In the genomic region with DNA sequence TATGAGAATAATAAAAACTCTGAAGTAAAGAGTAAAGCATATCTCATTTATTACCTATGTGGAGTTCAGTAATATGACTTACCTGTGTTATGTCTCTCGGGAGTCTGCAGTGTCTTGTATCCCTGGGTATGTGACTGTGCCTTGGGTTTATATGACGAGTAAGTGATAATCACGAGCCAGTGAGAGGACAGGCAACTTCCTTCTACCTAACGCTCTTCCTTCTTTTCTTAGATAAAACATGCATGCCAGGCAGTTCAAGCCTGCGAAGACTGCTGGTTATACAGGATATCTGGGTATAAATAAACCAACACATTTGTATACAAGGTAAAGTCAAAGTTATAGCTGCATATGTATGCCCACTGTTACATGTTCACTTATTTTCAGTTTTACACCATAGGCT, we compare ENCODE assay signal across 22 cellular contexts. TPM values are rescaled to one million over a fixed set of nuclear protein-coding genes. Genes with fewer than 3 reads are reported as not detected.
DNase-seq lines count a peak whose midpoint lies in the region; ATAC-seq and TF ChIP-seq lines count a peak whose summit lies in the region.
"Had no signal": no experiment of that assay in that cellular context is flagged by ENCODE, and none has a peak within 500 bp of the region (broad histone marks: within the 10 kb centered on the region; RNA-seq: fewer than 3 reads in every experiment).

A gene (minus strand): TSS at position 124 of the 400 bp plus-strand sequence. CDS start 8,207 bp downstream, outside the sequence.

- H3F3A ChIP-seq in Loucy (ENCODE audit: low read depth), result peaks cover 15% of the 10 kb centered on the region
- no peaks in the 10 kb centered on the region for H3F3A ChIP-seq in smooth muscle cell (ENCODE audit: low read depth)

- H2AFZ ChIP-seq in Loucy (ENCODE audit: low read length) (peak within 1 kb of the TSS; percentile 72), smooth muscle cell (ENCODE audit: low read depth) (peak within 1 kb of the TSS; percentile 36)

- 45% methylated on average over 5 of the region's 5 CpGs for WGBS in smooth muscle cell (ENCODE audit: low lambda C conversion rate)

- no peaks in the 10 kb centered on the region for H3K9me3 Mint-ChIP-seq in T-helper 2 cell treated with Interferon-gamma antibody and Interleukin-4, amounts not matched to agents 5 μg/mL and 100 μg/mL, for 36 hours
- H3K9me3 Mint-ChIP-seq: HFFc6 had no signal

- H3K79me2 ChIP-seq in Loucy (ENCODE audit: insufficient read depth, low read length) (peaks cover 9% of the 10 kb centered on the region), smooth muscle cell (ENCODE audit: low read depth) (no peaks in the 10 kb centered on the region)

- H3K4me3 ChIP-seq in Loucy (ENCODE audit: low read length, poor library complexity, severe bottlenecking), result peak within 1 kb of the TSS; percentile 65
- no peak within 1 kb of the TSS for H3K4me3 ChIP-seq in smooth muscle cell
- H3K4me3 ChIP-seq: suprapubic skin had no signal

- no peak within 1 kb of the TSS for H3K27ac ChIP-seq in smooth muscle cell (ENCODE audit: low read depth)
- H3K27ac ChIP-seq: suprapubic skin had no signal

- no peaks in the 10 kb centered on the region for H4K20me1 ChIP-seq in Loucy (ENCODE audit: insufficient read depth, low read length, poor library complexity, severe bottlenecking)
- H4K20me1 ChIP-seq in smooth muscle cell (ENCODE audit: low read depth), result no peaks in the 10 kb centered on the region

- H3K27me3 Mint-ChIP-seq in T-helper 2 cell treated with Interferon-gamma antibody and Interleukin-4, amounts not matched to agents 5 μg/mL and 100 μg/mL, for 36 hours (ENCODE audit: low read depth), result no peaks in the 10 kb centered on the region

- H3K4me3 Mint-ChIP-seq in T-helper 2 cell treated with Interferon-gamma antibody and Interleukin-4, amounts not matched to agents 5 μg/mL and 100 μg/mL, for 36 hours, result peak within 1 kb of the TSS; percentile 70
- H3K4me3 Mint-ChIP-seq: HFFc6 had no signal

- H3K4me2 ChIP-seq in Loucy (ENCODE audit: low read depth, low read length, poor library complexity, severe bottlenecking), result peak within 1 kb of the TSS; percentile 68
- H3K4me2 ChIP-seq in smooth muscle cell, result peak within 1 kb of the TSS; percentile 28

- H3K36me3 Mint-ChIP-seq in T-helper 2 cell treated with Interferon-gamma antibody and Interleukin-4, amounts not matched to agents 5 μg/mL and 100 μg/mL, for 36 hours (ENCODE audit: low read depth), result peaks cover 4% of the 10 kb centered on the region

- H3K4me1 ChIP-seq in Loucy (ENCODE audit: insufficient read depth, low read length, poor library complexity, severe bottlenecking), result peaks cover 78% of the 10 kb centered on the region
- H3K4me1 ChIP-seq in smooth muscle cell (ENCODE audit: low read depth), result no peaks in the 10 kb centered on the region
- H3K4me1 ChIP-seq: suprapubic skin had no signal

- H3K27me3 ChIP-seq in Loucy (ENCODE audit: insufficient read depth, low read length, poor library complexity, severe bottlenecking), result no peaks in the 10 kb centered on the region
- no peaks in the 10 kb centered on the region for H3K27me3 ChIP-seq in smooth muscle cell (ENCODE audit: low read depth)
- H3K27me3 ChIP-seq: suprapubic skin had no signal

- H3K9me3 ChIP-seq in Loucy (ENCODE audit: insufficient read depth, low read depth, low read length) (no peaks in the 10 kb centered on the region), smooth muscle cell (replicated peaks; ENCODE audit: low read depth) (no peaks in the 10 kb centered on the region)
- H3K9me3 ChIP-seq: suprapubic skin had no signal

- H3K36me3 ChIP-seq in Loucy (ENCODE audit: insufficient read depth, low read length), result no peaks in the 10 kb centered on the region
- no peaks in the 10 kb centered on the region for H3K36me3 ChIP-seq in smooth muscle cell (ENCODE audit: low read depth)
- H3K36me3 ChIP-seq: suprapubic skin had no signal

- ATAC-seq in HG03025 (IDR thresholded peaks at IDR 0.05; ENCODE audit: low FRiP score, unreplicated experiment), result no peak
- ATAC-seq: esophagus mucosa had no signal

- DNase-seq in T-helper 2 cell treated with Interferon-gamma antibody and Interleukin-4, amounts not matched to agents 5 μg/mL and 100 μg/mL, for 36 hours (ENCODE audit: low spot score), result no peak
- no peak for DNase-seq in T-helper 2 cell
- peak; percentile 9 to 11 for DNase-seq in erythroblast (lab: John Stamatoyannopoulos, UW)
- DNase-seq in smooth muscle cell (lab: John Stamatoyannopoulos, UW; ENCODE audit: unreplicated experiment), result no peak
- DNase-seq in activated gamma-delta T cell (lab: John Stamatoyannopoulos, UW), result no peak
- no peak for DNase-seq in stimulated activated CD4-positive, alpha-beta T cell treated with anti-CD3 and anti-CD28 coated beads, Interleukin-2, amount 100 ng/mL, for 24 hours
- DNase-seq: activated CD4-positive, CD25-positive, alpha-beta regulatory T cell treated with anti-CD3 and anti-CD28 coated beads, Interleukin-2, amount 50 U/mL, for 72 hours; C1 segment of cervical spinal cord; HFFc6; NCI-H1694 treated with DMSO at 0.1 percent for 48 hours; NCI-H226; posterior cingulate gyrus; stimulated activated CD8-positive, alpha-beta memory T cell treated with anti-CD3 and anti-CD28 coated beads, Interleukin-4, amount 100 ng/mL, for 48 hours had no signal

- TF ChIP-seq CTCF in Loucy (conservative IDR thresholded peaks at IDR 0.05; ENCODE audit: low read length), result no peak
- TF ChIP-seq CTCF in smooth muscle cell (IDR thresholded peaks at IDR 0.05; ENCODE audit: borderline replicate concordance, insufficient read depth, poor library complexity, severe bottlenecking), result no peak

- H3K4me1 Mint-ChIP-seq in T-helper 2 cell treated with Interferon-gamma antibody and Interleukin-4, amounts not matched to agents 5 μg/mL and 100 μg/mL, for 36 hours (ENCODE audit: low read depth), result peaks cover 59% of the 10 kb centered on the region

- H3K9ac ChIP-seq in Loucy (ENCODE audit: low read depth, low read length, poor library complexity, severe bottlenecking) (peak within 1 kb of the TSS; percentile 62), smooth muscle cell (ENCODE audit: low read depth) (no peak within 1 kb of the TSS)

- H3K27ac Mint-ChIP-seq in T-helper 2 cell treated with Interferon-gamma antibody and Interleukin-4, amounts not matched to agents 5 μg/mL and 100 μg/mL, for 36 hours, result peak within 1 kb of the TSS; percentile 70
- H3K27ac Mint-ChIP-seq: HFFc6 had no signal

- H3K9me2 ChIP-seq in Loucy (replicated peaks; ENCODE audit: low read depth, low read length), result no peaks in the 10 kb centered on the region

- TF ChIP-seq POLR2A in erythroblast (IDR thresholded peaks at IDR 0.05; ENCODE audit: low read length), result peak; percentile 62

RNA-seq across cellular contexts. Expression of the gene that starts here (rescaled TPM):
- total RNA-seq in smooth muscle cell, result not detected in 2 replicates
- polyA plus RNA-seq in smooth muscle cell, result not detected in 2 replicates
- total RNA-seq: A172; esophagus mucosa; G401; HFFc6; MCF 10A; myocyte; T-helper 1 cell treated with Interleukin-12 subunit alpha and Interleukin-12 subunit beta and Interleukin-4 antibody, amounts not matched to agents 30 ng/mL and 1 ng/mL, for 36 hours had no signal

Comparison
In these comparisons a context has a peak if more than half of its experiments do, and no peak if none do; other contexts are left out.
1. DNase-seq: peak in erythroblast (2 of 2); none in T-helper 2 cell treated with Interferon-gamma antibody and Interleukin-4, amounts not matched to agents 5 μg/mL and 100 μg/mL, for 36 hours (single experiment), T-helper 2 cell (0 of 5), smooth muscle cell (single experiment), activated gamma-delta T cell (single experiment) and stimulated activated CD4-positive, alpha-beta T cell treated with anti-CD3 and anti-CD28 coated beads, Interleukin-2, amount 100 ng/mL, for 24 hours (0 of 2).